8 cellular contexts compared by ENCODE assay signal in genomic region chr19:16324064-16324383, GRCh38. TPM values are rescaled to one million over a fixed set of nuclear protein-coding genes. Genes with fewer than 3 reads are reported as not detected.
DNase-seq lines count a peak whose midpoint lies in the region; ATAC-seq and TF ChIP-seq lines count a peak whose summit lies in the region.

No MANE protein-coding gene starts in this region.

- peak overlapping the region; percentile 21 for H3K4me3 Mint-ChIP-seq in activated CD4-positive, alpha-beta T cell treated with anti-CD3 and anti-CD28 coated beads for 36 hours
- peak overlapping the region; percentile 32 for H3K4me3 Mint-ChIP-seq in activated naive CD8-positive, alpha-beta T cell

- CTCF ChIA-PET in activated CD4-positive, alpha-beta T cell treated with anti-CD3 and anti-CD28 coated beads for 36 hours (lab: Charles Lee), result no interaction called here

- DNase-seq in activated CD4-positive, alpha-beta T cell treated with anti-CD3 and anti-CD28 coated beads for 36 hours, result no peak
- DNase-seq in activated CD4-positive, alpha-beta T cell treated with anti-CD3 and anti-CD28 coated beads, Interleukin-2, amount 50 U/mL, for 48 hours, result no peak
- DNase-seq in kidney epithelial cell (ENCODE audit: low read depth) (no peak), testis (no peak), NK-92 (lab: John Stamatoyannopoulos, UW; ENCODE audit: unreplicated experiment) (no peak)

- H3K9me3 Mint-ChIP-seq in activated CD4-positive, alpha-beta T cell treated with anti-CD3 and anti-CD28 coated beads for 36 hours (ENCODE audit: low read depth), result no peaks in the 10 kb centered on the region
- no peaks in the 10 kb centered on the region for H3K9me3 Mint-ChIP-seq in activated naive CD8-positive, alpha-beta T cell (ENCODE audit: low read depth)

- peak overlapping the region; percentile 36 to 76 for H3K27ac ChIP-seq in testis

- peaks cover 2% of the 10 kb centered on the region for H3K36me3 Mint-ChIP-seq in activated CD4-positive, alpha-beta T cell treated with anti-CD3 and anti-CD28 coated beads for 36 hours (ENCODE audit: low read depth)
- H3K36me3 Mint-ChIP-seq in activated naive CD8-positive, alpha-beta T cell, result no peaks in the 10 kb centered on the region

- H3K27me3 Mint-ChIP-seq in activated CD4-positive, alpha-beta T cell treated with anti-CD3 and anti-CD28 coated beads for 36 hours, result peaks cover 26% of the 10 kb centered on the region
- H3K27me3 Mint-ChIP-seq in activated naive CD8-positive, alpha-beta T cell, result no peaks in the 10 kb centered on the region

- H3K27ac Mint-ChIP-seq in activated CD4-positive, alpha-beta T cell treated with anti-CD3 and anti-CD28 coated beads for 36 hours, result no peak overlapping the region
- H3K27ac Mint-ChIP-seq in activated naive CD8-positive, alpha-beta T cell, result peak overlapping the region; percentile 10

- TF ChIP-seq CTCF in kidney epithelial cell (IDR thresholded peaks at IDR 0.05; ENCODE audit: insufficient read depth, low read length, poor library complexity, severe bottlenecking) (no peak), testis (IDR thresholded peaks at IDR 0.05) (no peak)

- POLR2A ChIA-PET in activated CD4-positive, alpha-beta T cell treated with anti-CD3 and anti-CD28 coated beads for 36 hours (lab: Charles Lee), result no interaction called here

- ATAC-seq in activated CD4-positive, alpha-beta T cell treated with anti-CD3 and anti-CD28 coated beads for 36 hours, result no peak
- no peak for ATAC-seq in GM21825 (IDR thresholded peaks at IDR 0.05; ENCODE audit: unreplicated experiment)
- no peak for ATAC-seq in GM19452 (IDR thresholded peaks at IDR 0.05; ENCODE audit: unreplicated experiment)

- H3K27me3 ChIP-seq in kidney epithelial cell (ENCODE audit: control insufficient read depth, insufficient read depth, low read length) (peaks cover 14% of the 10 kb centered on the region), testis (no peaks in the 10 kb centered on the region)

- TF ChIP-seq POLR2A in testis (IDR thresholded peaks at IDR 0.05), result no peak

- WGBS in testis, 2 donors, result 35 to 57% methylated on average over 3 of the region's 3 CpGs

- H3K36me3 ChIP-seq in kidney epithelial cell (ENCODE audit: control insufficient read depth, insufficient read depth, low read length) (no peaks in the 10 kb centered on the region), testis (ENCODE audit: low read depth, missing control alignments) (no peaks in the 10 kb centered on the region)

- H3K9me3 ChIP-seq in testis, result no peaks in the 10 kb centered on the region

- H3K4me3 ChIP-seq in kidney epithelial cell (ENCODE audit: low read depth, low read length) (peak overlapping the region; percentile 37), testis (peak overlapping the region; percentile 41 to 96)

- intact Hi-C loops in activated CD4-positive, alpha-beta T cell treated with anti-CD3 and anti-CD28 coated beads for 36 hours (cut with DNase I, micrococcal nuclease), result loop anchor here (1.0 to 5.0 kb wide), 3 partner anchors 39 to 47 kb away; no protein-coding TSS in a partner anchor
- intact Hi-C loops in testis (cut with DNase I; ENCODE audit: low total_unique reads), result loop anchor here (10.0 kb wide), 1 partner anchor 69 kb away; no protein-coding TSS in a partner anchor

- H3K4me1 Mint-ChIP-seq in activated CD4-positive, alpha-beta T cell treated with anti-CD3 and anti-CD28 coated beads for 36 hours, result peaks cover 37% of the 10 kb centered on the region
- peaks cover 56% of the 10 kb centered on the region for H3K4me1 Mint-ChIP-seq in activated naive CD8-positive, alpha-beta T cell (ENCODE audit: low read depth)

- H3K4me1 ChIP-seq in testis, result peaks cover 33% of the 10 kb centered on the region

RNA-seq across cellular contexts. Expression of gene KLF2, which starts 0.6 kb away (rescaled TPM):
- total RNA-seq in activated CD4-positive, alpha-beta T cell treated with anti-CD3 and anti-CD28 coated beads for 36 hours, result under 1 TPM; 0.57 to 0.90 TPM
- total RNA-seq in kidney epithelial cell (0.67 and 1.9 TPM in 2 replicates), testis (10 to 100 TPM; 42.4 to 74.9 TPM)
- polyA plus RNA-seq in testis (ENCODE audit: insufficient read depth, low read depth, low replicate concordance), result 40.2 TPM

Comparison
In these comparisons a context has a peak if more than half of its experiments do, and no peak if none do; other contexts are left out.
1. RNA of gene KLF2, which starts 0.6 kb away (total RNA-seq): 42.4 to 74.9 TPM in testis; 0.57 to 0.90 TPM in activated CD4-positive, alpha-beta T cell treated with anti-CD3 and anti-CD28 coated beads for 36 hours and 0.67 to 1.9 TPM in kidney epithelial cell; every median in the first group is over 10 times any median in the second.